ENCODE assay signal across 1 cellular context in genomic region chr6:167470836-167471547, GRCh38.
TF ChIP-seq lines count a peak whose summit lies in the region.

No MANE protein-coding gene starts in this region.

TF ChIP-seq in H1, 55 proteins besides CTCF, POLR2A, EP300 and RAD21 (continued from another document):
- no peak for TF ChIP-seq ATF2 (IDR thresholded peaks at IDR 0.05; ENCODE audit: low read length)
- no peak for TF ChIP-seq HDAC2 (IDR thresholded peaks at IDR 0.05; ENCODE audit: borderline replicate concordance in 1 of 2, low read depth in 2 of 2, low read length in 2 of 2)
- no peak for TF ChIP-seq TCF12 (IDR thresholded peaks at IDR 0.05; ENCODE audit: low read depth, low read length)
- no peak for TF ChIP-seq NRF1 (IDR thresholded peaks at IDR 0.05; ENCODE audit: low read depth, low read length)
- no peak for TF ChIP-seq ATF3 (IDR thresholded peaks at IDR 0.05; ENCODE audit: insufficient read depth, low read depth, low read length)
- TF ChIP-seq KDM4A (IDR thresholded peaks at IDR 0.05; ENCODE audit: low read depth, low read length, severe bottlenecking), result no peak
